14 cellular contexts compared by ENCODE assay signal in genomic region chrX:110310000-110310790, GRCh38. TPM values are rescaled to one million over a fixed set of nuclear protein-coding genes. Genes with fewer than 3 reads are reported as not detected.
DNase-seq lines count a peak whose midpoint lies in the region; ATAC-seq and TF ChIP-seq lines count a peak whose summit lies in the region.
"Had no signal": no experiment of that assay in that cellular context is flagged by ENCODE, and none has a peak within 500 bp of the region (broad histone marks: within the 10 kb centered on the region; RNA-seq: fewer than 3 reads in every experiment).

No MANE protein-coding gene starts in this region.

- no peaks in the 10 kb centered on the region for H3K27me3 ChIP-seq in PC-9 (ENCODE audit: insufficient read depth, low read depth)
- H3K27me3 ChIP-seq: SJCRH30 had no signal

- H4K20me1 ChIP-seq in PC-9 (ENCODE audit: insufficient read depth): no peaks in the 10 kb centered on the region; the same call in 1 of the 2 replicates

- peak overlapping the region; percentile 45 for H3K27ac Mint-ChIP-seq in activated T-cell treated with anti-CD3 and anti-CD28 coated beads, Interleukin-2, amount 50 U/mL, for 72 hours
- peak overlapping the region; percentile 83 to 98 (median 87) for H3K27ac Mint-ChIP-seq in nephron

- H3K9me3 ChIP-seq in PC-9 (ENCODE audit: insufficient read depth, low read depth): no peaks in the 10 kb centered on the region; the same call in 1 of the 2 replicates
- H3K9me3 ChIP-seq: mucosa of descending colon, prostate gland, SJCRH30 had no signal

- H2AFZ ChIP-seq in PC-9: no peak overlapping the region

- POLR2A ChIA-PET in PC-9 (lab: Charles Lee; ENCODE audit: unreplicated experiment): interaction anchor here (0.6 kb wide), 1 partner anchor 129 kb away, joined by 6 read pairs; no protein-coding TSS in a partner anchor

- no TSS peak for BruUV-seq in PC-9 (replicated peaks; lab: Mats Ljungman, UMichigan)

- no peaks in the 10 kb centered on the region for H3K9me2 ChIP-seq in PC-9 (ENCODE audit: insufficient read depth)

- peak overlapping the region in 1 of 2 donors; percentile 62 for H3K4me3 Mint-ChIP-seq in activated T-cell treated with anti-CD3 and anti-CD28 coated beads, Interleukin-2, amount 50 U/mL, for 72 hours
- no peak overlapping the region for H3K4me3 Mint-ChIP-seq in activated T-cell treated with anti-CD3 and anti-CD28 coated beads, Interleukin-2, amount 50 U/mL, for 4 hours
- peak overlapping the region; percentile 16 to 50 (median 28) for H3K4me3 Mint-ChIP-seq in nephron

- peaks cover 6% of the 10 kb centered on the region; the same call in 1 of the 2 replicates for H3F3A ChIP-seq in PC-9 (ENCODE audit: insufficient read depth, low read depth)

- no peaks in the 10 kb centered on the region for H3K36me3 Mint-ChIP-seq in activated T-cell treated with anti-CD3 and anti-CD28 coated beads, Interleukin-2, amount 50 U/mL, for 72 hours (ENCODE audit: insufficient read depth in 2 of 2)
- H3K36me3 Mint-ChIP-seq in activated T-cell treated with anti-CD3 and anti-CD28 coated beads, Interleukin-2, amount 50 U/mL, for 4 hours (ENCODE audit: insufficient read depth): no peaks in the 10 kb centered on the region
- no peaks in the 10 kb centered on the region for H3K36me3 Mint-ChIP-seq in nephron (ENCODE audit: low read depth)

- no peak overlapping the region for H3K4me3 ChIP-seq in PC-9
- H3K4me3 ChIP-seq: mucosa of descending colon, prostate gland, SJCRH30 had no signal

- CTCF ChIA-PET in PC-9 (lab: Charles Lee): interaction anchor here (0.6 to 0.7 kb wide), 2 partner anchors 8 to 1344 kb away, joined by 3 read pairs; no protein-coding TSS in a partner anchor

- H3K36me3 ChIP-seq in PC-9 (ENCODE audit: low read depth): no peaks in the 10 kb centered on the region
- H3K36me3 ChIP-seq: prostate gland, SJCRH30 had no signal

- no peak for TF ChIP-seq CTCF in PC-9 (conservative IDR thresholded peaks at IDR 0.05)
- TF ChIP-seq CTCF in nephron (IDR thresholded peaks at IDR 0.05; ENCODE audit: unreplicated experiment in 3 of 3): no peak

- peaks cover 28% of the 10 kb centered on the region for H3K4me1 ChIP-seq in PC-9 (replicated peaks; ENCODE audit: insufficient read depth)
- H3K4me1 ChIP-seq: prostate gland, SJCRH30 had no signal

- H3K4me2 ChIP-seq in PC-9: peak overlapping the region; percentile 24

- no peak overlapping the region for H3K27ac ChIP-seq in PC-9
- H3K27ac ChIP-seq: prostate gland, SJCRH30 had no signal

- H3K27me3 Mint-ChIP-seq in activated T-cell treated with anti-CD3 and anti-CD28 coated beads, Interleukin-2, amount 50 U/mL, for 72 hours (ENCODE audit: low read depth): no peaks in the 10 kb centered on the region
- H3K27me3 Mint-ChIP-seq in activated T-cell treated with anti-CD3 and anti-CD28 coated beads, Interleukin-2, amount 50 U/mL, for 4 hours (ENCODE audit: low read depth): no peaks in the 10 kb centered on the region
- H3K27me3 Mint-ChIP-seq in nephron (ENCODE audit: low read depth): no peaks in the 10 kb centered on the region

- peaks cover 49% of the 10 kb centered on the region for H3K4me1 Mint-ChIP-seq in activated T-cell treated with anti-CD3 and anti-CD28 coated beads, Interleukin-2, amount 50 U/mL, for 72 hours (ENCODE audit: low read depth)
- H3K4me1 Mint-ChIP-seq in activated T-cell treated with anti-CD3 and anti-CD28 coated beads, Interleukin-2, amount 50 U/mL, for 4 hours (ENCODE audit: low read depth): peaks cover 59% of the 10 kb centered on the region
- peaks cover 56% of the 10 kb centered on the region for H3K4me1 Mint-ChIP-seq in nephron

- no peak for DNase-seq in activated T-cell treated with anti-CD3 and anti-CD28 coated beads, Interleukin-2, amount 50 U/mL, for 72 hours
- DNase-seq in activated T-cell treated with anti-CD3 and anti-CD28 coated beads, Interleukin-2, amount 50 U/mL, for 4 hours: no peak
- DNase-seq in PC-9 (peak in 1 of 2 experiments; percentile 36), SKM-1 treated with dmso at 0.1 percent for 144 hours (lab: John Stamatoyannopoulos, UW; ENCODE audit: unreplicated experiment) (no peak), NOMO-1 treated with dmso at 0.1 percent for 144 hours (lab: John Stamatoyannopoulos, UW; ENCODE audit: unreplicated experiment) (no peak), SIG-M5 treated with dmso at 0.1 percent for 504 hours (lab: John Stamatoyannopoulos, UW; ENCODE audit: unreplicated experiment) (no peak)
- DNase-seq: Kasumi-1, NCI-H524 treated with DMSO at 0.1 percent for 48 hours, SJCRH30 had no signal

- intact Hi-C loops in PC-9 (cut with micrococcal nuclease; ENCODE audit: unreplicated experiment): no loop called here

- H3K79me2 ChIP-seq in PC-9 (ENCODE audit: low read depth): peaks cover 96% of the 10 kb centered on the region

- peak in 1 of 2 donors; percentile 13 for ATAC-seq in activated T-cell treated with anti-CD3 and anti-CD28 coated beads, Interleukin-2, amount 50 U/mL, for 72 hours (replicated peaks in 1 of 2)
- ATAC-seq in activated T-cell treated with anti-CD3 and anti-CD28 coated beads, Interleukin-2, amount 50 U/mL, for 4 hours: no peak
- ATAC-seq in HG03565 (IDR thresholded peaks at IDR 0.05; ENCODE audit: unreplicated experiment): peak; percentile 5

- H3K9me3 Mint-ChIP-seq in activated T-cell treated with anti-CD3 and anti-CD28 coated beads, Interleukin-2, amount 50 U/mL, for 72 hours: no peaks in the 10 kb centered on the region
- no peaks in the 10 kb centered on the region for H3K9me3 Mint-ChIP-seq in activated T-cell treated with anti-CD3 and anti-CD28 coated beads, Interleukin-2, amount 50 U/mL, for 4 hours
- H3K9me3 Mint-ChIP-seq in nephron: no peaks in the 10 kb centered on the region

RNA-seq across cellular contexts. Expression of gene AMMECR1, which starts 7.7 kb away (rescaled TPM):
- total RNA-seq in activated T-cell treated with anti-CD3 and anti-CD28 coated beads, Interleukin-2, amount 50 U/mL, for 72 hours: 10 to 100 TPM; 12.8 to 15.9 TPM
- total RNA-seq in activated T-cell treated with anti-CD3 and anti-CD28 coated beads, Interleukin-2, amount 50 U/mL, for 4 hours: 10 to 100 TPM; 12.6 to 13.4 (median 13.2) TPM
- 24.4 and 35.4 TPM in 2 replicates for total RNA-seq in PC-9 (2021)

RNA-seq across cellular contexts. Expression of gene RTL9, which starts 48.5 kb away (rescaled TPM):
- total RNA-seq in activated T-cell treated with anti-CD3 and anti-CD28 coated beads, Interleukin-2, amount 50 U/mL, for 72 hours: under 1 TPM; 0.07 to 0.14 TPM
- not detected for total RNA-seq in activated T-cell treated with anti-CD3 and anti-CD28 coated beads, Interleukin-2, amount 50 U/mL, for 4 hours
- total RNA-seq in PC-9 (2021): 0.79 TPM in 1 of 2 replicates, not detected in the other
- total RNA-seq: Daoy had no signal
